ENCODE assay signal across 13 cellular contexts in genomic region chr10:96491303-96491702, GRCh38. TPM values are rescaled to one million over a fixed set of nuclear protein-coding genes. Genes with fewer than 3 reads are reported as not detected.
DNase-seq lines count a peak whose midpoint lies in the region; FAIRE-seq and TF ChIP-seq lines count a peak whose summit lies in the region.
"Had no signal": no experiment of that assay in that cellular context is flagged by ENCODE, and none has a peak within 500 bp of the region (broad histone marks: within the 10 kb centered on the region; RNA-seq: fewer than 3 reads in every experiment).

No MANE protein-coding gene starts in this region.

- H3K9me3 Mint-ChIP-seq in activated CD4-positive, alpha-beta memory T cell treated with anti-CD3 and anti-CD28 coated beads for 36 hours: no peaks in the 10 kb centered on the region

- H3K4me3 ChIP-seq in AG09309 (ENCODE audit: control insufficient read depth, low read depth, low read length) (no peak overlapping the region), H7 (ENCODE audit: insufficient read depth, low read depth, low read length) (no peak overlapping the region), kidney (ENCODE audit: low read length in 2 of 2) (no peak overlapping the region)
- H3K4me3 ChIP-seq: SJCRH30 had no signal

- in situ Hi-C loops in SK-MEL-5 (cut with HindIII; ENCODE audit: low pct_unique_long_range_greater_than_20kb, low sequenced_read_pairs): no loop called here

- peak; percentile 15 for TF ChIP-seq CTCF in AG09309 (IDR thresholded peaks at IDR 0.05; ENCODE audit: control insufficient read depth, insufficient read depth, low read depth, low read length, missing control alignments)
- TF ChIP-seq CTCF in kidney (IDR thresholded peaks at IDR 0.05; ENCODE audit: borderline replicate concordance, extremely low read depth, insufficient read depth): peak; percentile 14

- H3K27me3 ChIP-seq in H7 (ENCODE audit: control insufficient read depth, insufficient read depth, low read length): no peaks in the 10 kb centered on the region
- H3K27me3 ChIP-seq: SJCRH30 had no signal

- DNase-seq in AG09309 (ENCODE audit: low read depth): no peak
- DNase-seq in H7: peak; percentile 71
- peak; percentile 17 for DNase-seq in SK-MEL-5 (ENCODE audit: low read depth, low spot score)
- DNase-seq in kidney: no peak
- no peak for DNase-seq in NCI-H2081 treated with DMSO at 0.1 percent for 48 hours (lab: John Stamatoyannopoulos, UW)
- DNase-seq in NOMO-1 treated with dmso at 0.1 percent for 144 hours (lab: John Stamatoyannopoulos, UW; ENCODE audit: unreplicated experiment): no peak
- no peak for DNase-seq in activated CD4-positive, alpha-beta memory T cell treated with anti-CD3 and anti-CD28 coated beads for 36 hours
- DNase-seq in NCI-H2227 treated with DMSO at 0.1 percent for 48 hours (lab: John Stamatoyannopoulos, UW): no peak
- DNase-seq: NCI-H187 treated with DMSO at 0.1 percent for 48 hours; SJCRH30; stimulated activated CD4-positive, alpha-beta T cell treated with anti-CD3 and anti-CD28 coated beads, Interleukin-2, amount 100 ng/mL, for 48 hours had no signal

- no peak overlapping the region for H3K27ac Mint-ChIP-seq in activated CD4-positive, alpha-beta memory T cell treated with anti-CD3 and anti-CD28 coated beads for 36 hours
- H3K27ac Mint-ChIP-seq: activated naive CD8-positive, alpha-beta T cell had no signal

- FAIRE-seq in kidney (lab: Jason Lieb, UNC): no peak

- no peak overlapping the region for H3K9ac ChIP-seq in kidney (ENCODE audit: low read length in 2 of 2)

- H3K27me3 Mint-ChIP-seq in activated CD4-positive, alpha-beta memory T cell treated with anti-CD3 and anti-CD28 coated beads for 36 hours: peaks cover 9% of the 10 kb centered on the region
- H3K27me3 Mint-ChIP-seq: activated naive CD8-positive, alpha-beta T cell had no signal

- no peak overlapping the region for H3K4me3 Mint-ChIP-seq in activated CD4-positive, alpha-beta memory T cell treated with anti-CD3 and anti-CD28 coated beads for 36 hours
- H3K4me3 Mint-ChIP-seq: activated naive CD8-positive, alpha-beta T cell had no signal

- H3K36me3 ChIP-seq in H7 (replicated peaks; ENCODE audit: control insufficient read depth, insufficient read depth, low read length) (no peaks in the 10 kb centered on the region), kidney (ENCODE audit: control insufficient read depth in 1 of 2, insufficient read depth in 2 of 2, low read length in 2 of 2) (no peaks in the 10 kb centered on the region)
- H3K36me3 ChIP-seq: neutrophil, SJCRH30 had no signal

- H3K27ac ChIP-seq in kidney (ENCODE audit: low read depth in 2 of 2, low read length in 2 of 2): no peak overlapping the region
- H3K27ac ChIP-seq: neutrophil, SJCRH30 had no signal

- CTCF ChIA-PET in activated CD4-positive, alpha-beta memory T cell treated with anti-CD3 and anti-CD28 coated beads for 36 hours (lab: Charles Lee): interaction anchor here (0.9 to 1.6 kb wide), 4 partner anchors 19 to 534 kb away, joined by 3 to 5 read pairs (median 4); partner anchors contain the start of gene TLL2

- intact Hi-C loops in kidney (cut with DNase I): no loop called here
- intact Hi-C loops in activated CD4-positive, alpha-beta memory T cell treated with anti-CD3 and anti-CD28 coated beads for 36 hours (cut with micrococcal nuclease): loop anchor here (1.0 kb wide), 1 partner anchor 339 kb away; no protein-coding TSS in a partner anchor

- no peaks in the 10 kb centered on the region for H3K9me3 ChIP-seq in kidney (ENCODE audit: control insufficient read depth in 1 of 2, low read length in 2 of 2)
- H3K9me3 ChIP-seq: neutrophil, SJCRH30 had no signal

- no peaks in the 10 kb centered on the region for H3K4me1 ChIP-seq in kidney (ENCODE audit: control insufficient read depth in 1 of 2, insufficient read depth in 1 of 2, low read depth in 1 of 2, low read length in 2 of 2)
- H3K4me1 ChIP-seq: SJCRH30 had no signal

- no peaks in the 10 kb centered on the region for H3K36me3 Mint-ChIP-seq in activated CD4-positive, alpha-beta memory T cell treated with anti-CD3 and anti-CD28 coated beads for 36 hours
- H3K36me3 Mint-ChIP-seq: activated naive CD8-positive, alpha-beta T cell had no signal

- no peaks in the 10 kb centered on the region for H3K4me1 Mint-ChIP-seq in activated CD4-positive, alpha-beta memory T cell treated with anti-CD3 and anti-CD28 coated beads for 36 hours (ENCODE audit: low read depth)

- POLR2A ChIA-PET in activated CD4-positive, alpha-beta memory T cell treated with anti-CD3 and anti-CD28 coated beads for 36 hours (lab: Charles Lee): no interaction called here

RNA-seq across cellular contexts. Expression of gene TLL2, which starts 22.4 kb away (rescaled TPM):
- 2.5 and 5.0 TPM in 2 replicates for total RNA-seq in H7 (2014; rRNA removed; shearing (Covaris generic))
- 0.08 and 0.11 TPM in 2 replicates for total RNA-seq in SK-MEL-5 (2014; rRNA removed; shearing (Covaris generic))
- 0.06 and 0.53 TPM in 2 replicates for polyA plus RNA-seq in SK-MEL-5 (2015; cell fraction: cytosol; rRNA removed)
- polyA plus RNA-seq in SK-MEL-5 (2015; cell fraction: nucleus; rRNA removed): 0.05 and 0.09 TPM in 2 replicates
- total RNA-seq in kidney: 0.98 TPM
- 0.39 TPM for polyA plus RNA-seq in kidney (ENCODE audit: insufficient read depth, low read depth, low replicate concordance)
- under 1 TPM in 1 of 2 experiments, not detected in 1; 0.05 TPM for total RNA-seq in activated CD4-positive, alpha-beta memory T cell treated with anti-CD3 and anti-CD28 coated beads for 36 hours

Comparison
In these comparisons a context has a peak if more than half of its experiments do, and no peak if none do; other contexts are left out.
1. DNase-seq: peak in H7 (single experiment) and SK-MEL-5 (single experiment); none in AG09309 (single experiment), kidney (single experiment), NCI-H2081 treated with DMSO at 0.1 percent for 48 hours (single experiment), NOMO-1 treated with dmso at 0.1 percent for 144 hours (single experiment), activated CD4-positive, alpha-beta memory T cell treated with anti-CD3 and anti-CD28 coated beads for 36 hours (single experiment) and NCI-H2227 treated with DMSO at 0.1 percent for 48 hours (single experiment).